Comparison of ENCODE assay signal across 8 cellular contexts in the genomic region with DNA sequence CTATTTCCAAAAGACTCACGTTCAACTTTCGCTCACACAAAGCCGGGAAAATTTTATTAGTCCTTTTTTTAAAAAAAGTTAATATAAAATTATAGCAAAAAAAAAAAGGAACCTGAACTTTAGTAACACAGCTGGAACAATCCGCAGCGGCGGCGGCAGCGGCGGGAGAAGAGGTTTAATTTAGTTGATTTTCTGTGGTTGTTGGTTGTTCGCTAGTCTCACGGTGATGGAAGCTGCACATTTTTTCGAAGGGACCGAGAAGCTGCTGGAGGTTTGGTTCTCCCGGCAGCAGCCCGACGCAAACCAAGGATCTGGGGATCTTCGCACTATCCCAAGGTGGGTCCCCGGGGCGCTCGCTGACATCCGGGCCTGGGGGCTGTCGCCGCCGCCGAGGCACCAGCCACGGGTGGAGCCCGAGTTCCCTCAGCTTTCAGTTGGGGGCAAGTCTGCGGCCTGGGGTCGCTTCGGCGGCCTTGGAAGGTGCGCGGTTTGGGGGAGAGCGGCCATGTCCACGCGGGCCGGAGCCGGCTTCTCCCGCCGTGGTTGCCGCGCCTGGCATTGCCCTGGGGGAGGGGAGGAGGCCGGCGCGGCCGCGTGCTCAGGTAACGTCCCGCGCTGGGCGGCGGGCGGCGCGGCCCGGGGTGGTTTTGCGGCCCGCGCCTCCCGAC. TPM values are rescaled to one million over a fixed set of nuclear protein-coding genes. Genes with fewer than 3 reads are reported as not detected.
DNase-seq lines count a peak whose midpoint lies in the region; ATAC-seq, FAIRE-seq and TF ChIP-seq lines count a peak whose summit lies in the region.

No MANE protein-coding gene starts in this region.

- H3K9ac ChIP-seq in SK-N-SH (peak overlapping the region; percentile 92), astrocyte (ENCODE audit: low read length) (peak overlapping the region; percentile 93), iPS-20b (ENCODE audit: low read depth, low read length) (peak overlapping the region; percentile 90)

- FAIRE-seq in astrocyte (lab: Jason Lieb, UNC) = no peak

- H2AFZ ChIP-seq in SK-N-SH (ENCODE audit: low read depth) (no peak overlapping the region), astrocyte (ENCODE audit: low read depth, low read length) (no peak overlapping the region)

- H3K27ac ChIP-seq in SK-N-SH (ENCODE audit: low read depth in 2 of 2, low read length in 1 of 2) = peak overlapping the region; percentile 86 to 92
- peak overlapping the region; percentile 84 for H3K27ac ChIP-seq in astrocyte (ENCODE audit: low read depth, low read length)
- peak overlapping the region; percentile 72 for H3K27ac ChIP-seq in iPS-20b (ENCODE audit: low read length)

- POLR2A ChIA-PET in SK-N-SH (lab: Yijun Ruan, JAX) = interaction anchor here (0.5 to 4.6 kb wide), 35 partner anchors 8 to 1781 kb away, joined by 3 to 91 read pairs (median 4); a partner anchor contains a TSS

- H3K4me1 ChIP-seq in SK-N-SH (ENCODE audit: control insufficient read depth in 1 of 2, insufficient read depth in 2 of 2, low read depth in 1 of 2, low read length in 1 of 2) (peaks cover 17 to 28% of the 10 kb centered on the region in 2 experiments; a peak in 3 of 4 replicates), astrocyte (ENCODE audit: insufficient read depth, low read length) (peaks cover 25% of the 10 kb centered on the region), iPS-20b (ENCODE audit: insufficient read depth, low read length) (peaks cover 10% of the 10 kb centered on the region; the same call in 1 of the 2 replicates)

- peaks cover 33% of the 10 kb centered on the region for H3F3A ChIP-seq in SK-N-SH (replicated peaks; ENCODE audit: insufficient read depth)

- peak overlapping the region; percentile 98 for H3K4me3 Mint-ChIP-seq in astrocyte (ENCODE audit: unreplicated experiment)

- TF ChIP-seq EP300 in SK-N-SH (IDR thresholded peaks at IDR 0.05; ENCODE audit: borderline replicate concordance in 1 of 2, low read depth in 1 of 2, low read length in 1 of 2) = no peak

- no peak for TF ChIP-seq CTCF in SK-N-SH (IDR thresholded peaks at IDR 0.05)
- no peak for TF ChIP-seq CTCF in astrocyte (IDR thresholded peaks at IDR 0.05; ENCODE audit: insufficient read depth, low read depth, low read length)

- H3K4me2 ChIP-seq in SK-N-SH = peak overlapping the region; percentile 94
- H3K4me2 ChIP-seq in astrocyte (ENCODE audit: low read length) = peak overlapping the region; percentile 93

- peaks cover 54% of the 10 kb centered on the region for H3K79me2 ChIP-seq in SK-N-SH (ENCODE audit: insufficient read depth)
- peaks cover 54% of the 10 kb centered on the region for H3K79me2 ChIP-seq in astrocyte (ENCODE audit: insufficient read depth, low read length)

- H3K9me3 Mint-ChIP-seq in astrocyte (ENCODE audit: unreplicated experiment) = no peaks in the 10 kb centered on the region

- H3K4me1 Mint-ChIP-seq in astrocyte (ENCODE audit: low read depth, unreplicated experiment) = peaks cover 13% of the 10 kb centered on the region

- no peaks in the 10 kb centered on the region for H3K9me2 ChIP-seq in SK-N-SH

- no peaks in the 10 kb centered on the region for H3K36me3 Mint-ChIP-seq in astrocyte (ENCODE audit: low read depth, unreplicated experiment)

- peak overlapping the region; percentile 97 for H3K27ac Mint-ChIP-seq in astrocyte (ENCODE audit: unreplicated experiment)

- ATAC-seq in HG02938 (IDR thresholded peaks at IDR 0.05; ENCODE audit: unreplicated experiment) = peak; percentile 8

- no peak for TF ChIP-seq RAD21 in SK-N-SH (IDR thresholded peaks at IDR 0.05; ENCODE audit: low read length)

- WGBS in SK-N-SH (ENCODE audit: low lambda C conversion rate) = under 1% methylated on average over 28 of the region's 60 CpGs

- DNase-seq in NCI-H146 (lab: John Stamatoyannopoulos, UW) = peak; percentile 69
- no peak for DNase-seq in NCI-H146 treated with DMSO at 0.1 percent for 48 hours (lab: John Stamatoyannopoulos, UW; ENCODE audit: unreplicated experiment)
- DNase-seq in SK-N-SH = peak; percentile 62
- DNase-seq in astrocyte (ENCODE audit: low read depth) = no peak
- peak; percentile 11 to 46 for DNase-seq in stimulated activated CD4-positive, alpha-beta T cell treated with anti-CD3 and anti-CD28 coated beads, Interleukin-1b, Interleukin-23, amount 100 ng/mL, for 4 hours (ENCODE audit: low read depth in 2 of 2)
- DNase-seq in HuH-7.5 (ENCODE audit: low spot score) = no peak

- peaks cover 0 to 2% of the 10 kb centered on the region in 2 experiments for H3K36me3 ChIP-seq in SK-N-SH (replicated peaks in 1 of 2; ENCODE audit: control insufficient read depth in 1 of 2, insufficient read depth in 2 of 2, low read length in 1 of 2)
- H3K36me3 ChIP-seq in astrocyte (ENCODE audit: insufficient read depth, low read length) = no peaks in the 10 kb centered on the region
- no peaks in the 10 kb centered on the region for H3K36me3 ChIP-seq in iPS-20b (ENCODE audit: insufficient read depth, low read depth, low read length)

- H3K4me3 ChIP-seq in SK-N-SH (ENCODE audit: low read depth in 2 of 2, low read length in 1 of 2) = peak overlapping the region; percentile 93
- peak overlapping the region; percentile 79 for H3K4me3 ChIP-seq in astrocyte (ENCODE audit: insufficient read depth, low read depth, low read length)
- H3K4me3 ChIP-seq in iPS-20b (ENCODE audit: low read length) = peak overlapping the region; percentile 100

- H4K20me1 ChIP-seq in SK-N-SH (ENCODE audit: insufficient read depth) (peaks cover 43% of the 10 kb centered on the region), astrocyte (ENCODE audit: insufficient read depth, low read length) (peaks cover 43% of the 10 kb centered on the region)

- H3K27me3 Mint-ChIP-seq in astrocyte (ENCODE audit: low read depth, unreplicated experiment) = no peaks in the 10 kb centered on the region

- CTCF ChIA-PET in SK-N-SH (lab: Yijun Ruan, JAX) = interaction anchor here (0.7 to 1.0 kb wide), 2 partner anchors 232 to 346 kb away, joined by 4 read pairs; no protein-coding TSS in a partner anchor

- H3K9me3 ChIP-seq in SK-N-SH = no peaks in the 10 kb centered on the region
- H3K9me3 ChIP-seq in astrocyte (ENCODE audit: insufficient read depth, low read depth, low read length) = no peaks in the 10 kb centered on the region
- H3K9me3 ChIP-seq in iPS-20b (ENCODE audit: insufficient read depth, low read depth, low read length) = no peaks in the 10 kb centered on the region

- H3K27me3 ChIP-seq in SK-N-SH (ENCODE audit: insufficient read depth) = no peaks in the 10 kb centered on the region
- no peaks in the 10 kb centered on the region for H3K27me3 ChIP-seq in astrocyte (ENCODE audit: insufficient read depth, low read length)
- no peaks in the 10 kb centered on the region for H3K27me3 ChIP-seq in iPS-20b (ENCODE audit: insufficient read depth, low read length)

TF ChIP-seq in SK-N-SH, 30 proteins besides CTCF, POLR2A, EP300 and RAD21:
- TF ChIP-seq, protein P1, sequence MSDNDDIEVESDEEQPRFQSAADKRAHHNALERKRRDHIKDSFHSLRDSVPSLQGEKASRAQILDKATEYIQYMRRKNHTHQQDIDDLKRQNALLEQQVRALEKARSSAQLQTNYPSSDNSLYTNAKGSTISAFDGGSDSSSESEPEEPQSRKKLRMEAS (IDR thresholded peaks at IDR 0.05; ENCODE audit: low read depth) = peak; percentile 31; the same call in 1 of the 2 replicates
- TF ChIP-seq SIN3A (IDR thresholded peaks at IDR 0.05; ENCODE audit: borderline replicate concordance, low read depth, low read length) (peak; percentile 9; the same call in 1 of the 2 replicates), FOXM1 (IDR thresholded peaks at IDR 0.05; ENCODE audit: low read depth) (no peak), CHD2 (IDR thresholded peaks at IDR 0.05; ENCODE audit: low read length, partially characterized antibody) (peak; percentile 39), TAF1 (IDR thresholded peaks at IDR 0.05; ENCODE audit: borderline replicate concordance, low read depth, low read length) (peak; percentile 20; the same call in 1 of the 2 replicates)

RNA-seq across cellular contexts. Expression of a gene that starts 0.4 kb away (rescaled TPM):
- 21.1 and 27.1 TPM in 2 replicates for polyA plus RNA-seq in SK-N-SH (2012; rRNA removed)
- polyA plus RNA-seq in SK-N-SH (2012; cell fraction: cytosol; rRNA removed) = 35.0 and 50.4 TPM in 2 replicates
- polyA plus RNA-seq in SK-N-SH (2012; cell fraction: nucleus; rRNA removed) = 11.1 and 23.2 TPM in 2 replicates
- total RNA-seq in astrocyte = 67.1 and 71.6 TPM in 2 replicates

RNA-seq across cellular contexts. Expression of a gene that starts 59.7 kb away (rescaled TPM):
- 6.5 and 9.1 TPM in 2 replicates for polyA plus RNA-seq in SK-N-SH (2012; rRNA removed)
- 9.2 and 10.0 TPM in 2 replicates for polyA plus RNA-seq in SK-N-SH (2012; cell fraction: cytosol; rRNA removed)
- 4.2 and 8.2 TPM in 2 replicates for polyA plus RNA-seq in SK-N-SH (2012; cell fraction: nucleus; rRNA removed)
- total RNA-seq in astrocyte = 20.4 and 21.8 TPM in 2 replicates

Comparison
In these comparisons a context has a peak if more than half of its experiments do, and no peak if none do; other contexts are left out.
1. DNase-seq: peak in NCI-H146 (single experiment), SK-N-SH (single experiment) and stimulated activated CD4-positive, alpha-beta T cell treated with anti-CD3 and anti-CD28 coated beads, Interleukin-1b, Interleukin-23, amount 100 ng/mL, for 4 hours (2 of 2); none in NCI-H146 treated with DMSO at 0.1 percent for 48 hours (single experiment), astrocyte (single experiment) and HuH-7.5 (single experiment).
2. Peak in every context shown above with its lines, with median percentiles within 50 percentile points of each other: H3K27ac ChIP-seq, H3K4me3 ChIP-seq and H3K9ac ChIP-seq.